In the genomic region with DNA sequence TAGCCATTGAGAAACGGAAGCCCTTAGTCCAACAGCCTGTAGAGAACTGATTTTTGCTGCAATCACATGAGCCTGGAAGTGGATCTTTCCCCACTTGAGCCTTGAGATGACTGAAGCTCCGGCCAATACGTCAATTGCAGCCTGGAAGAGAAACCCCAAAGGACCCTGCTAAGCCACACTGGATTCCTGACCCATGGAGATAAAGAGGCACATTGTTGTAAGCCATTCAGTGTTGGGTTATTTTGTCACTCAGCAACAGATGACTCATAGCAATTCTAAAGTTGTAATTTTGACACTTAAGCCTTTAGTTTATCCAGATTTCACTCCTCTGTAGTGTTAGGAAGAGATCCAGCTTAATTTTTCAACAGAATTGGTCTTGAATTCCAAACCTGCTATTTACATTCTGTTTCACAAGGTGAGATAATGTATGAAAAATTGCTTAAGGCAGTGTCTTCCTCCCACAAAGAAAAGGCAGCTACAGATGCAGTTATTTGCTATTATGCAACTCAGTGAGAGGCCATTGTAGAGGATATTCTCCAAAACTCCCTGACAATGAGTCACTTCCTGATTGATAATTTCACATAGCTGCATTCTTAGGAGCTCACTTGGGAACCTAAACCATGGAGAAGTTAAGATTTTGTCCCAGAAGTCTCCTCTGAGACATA, we compare ENCODE assay signal across 12 cellular contexts. TPM values are rescaled to one million over a fixed set of nuclear protein-coding genes. Genes with fewer than 3 reads are reported as not detected.
A peak's percentile ranks its signal among the peaks of the same experiment; 100 is the strongest.
DNase-seq lines count a peak whose midpoint lies in the region; ATAC-seq and TF ChIP-seq lines count a peak whose summit lies in the region.
"Had no signal": no experiment of that assay in that cellular context is flagged by ENCODE, and none has a peak within 500 bp of the region (broad histone marks: within the 10 kb centered on the region; RNA-seq: fewer than 3 reads in every experiment).

No MANE protein-coding gene starts in this region.

- intact Hi-C loops in MCF 10A (cut with micrococcal nuclease): no loop called here
- intact Hi-C loops in breast epithelium (cut with DNase I; ENCODE audit: low total_unique reads): no loop called here
- intact Hi-C loops in uterus (cut with DNase I; ENCODE audit: low total_unique reads): no loop called here

- CTCF ChIA-PET in MCF 10A (lab: Yijun Ruan, JAX): interaction anchor here (0.6 to 1.0 kb wide), 4 partner anchors 12 to 725 kb away, joined by 3 read pairs; no protein-coding TSS in a partner anchor

- DNase-seq in MCF 10A (ENCODE audit: unreplicated experiment): peak; percentile 7
- no peak for DNase-seq in breast epithelium (ENCODE audit: low spot score in 2 of 2)
- peak; percentile 84 for DNase-seq in astrocyte of the spinal cord (ENCODE audit: low read depth, low spot score)
- DNase-seq in hepatic stellate cell (ENCODE audit: low spot score): peak; percentile 62
- DNase-seq in uterus: peak; percentile 22 to 51
- DNase-seq in NCI-H345 treated with DMSO at 0.1 percent for 48 hours (lab: John Stamatoyannopoulos, UW; ENCODE audit: unreplicated experiment): no peak
- DNase-seq in NCI-H526 (lab: John Stamatoyannopoulos, UW): no peak
- DNase-seq: posterior cingulate gyrus, WERI-Rb-1 had no signal

- H3K36me3 Mint-ChIP-seq in MCF 10A (ENCODE audit: insufficient read depth, unreplicated experiment): no peaks in the 10 kb centered on the region
- H3K36me3 Mint-ChIP-seq: activated naive CD4-positive, alpha-beta T cell treated with anti-CD3 and anti-CD28 coated beads, Interleukin-2, amount 50 U/mL, for 24 hours had no signal

- TF ChIP-seq CTCF in MCF 10A (IDR thresholded peaks at IDR 0.05; ENCODE audit: unreplicated experiment) (no peak), breast epithelium (IDR thresholded peaks at IDR 0.05) (no peak), astrocyte of the spinal cord (IDR thresholded peaks at IDR 0.05; ENCODE audit: low read depth, low read length) (no peak), uterus (IDR thresholded peaks at IDR 0.05) (no peak)

- H3K36me3 ChIP-seq in breast epithelium (no peaks in the 10 kb centered on the region), uterus (no peaks in the 10 kb centered on the region)
- H3K36me3 ChIP-seq: WERI-Rb-1 had no signal

- no peaks in the 10 kb centered on the region for H3K4me1 Mint-ChIP-seq in MCF 10A (ENCODE audit: insufficient read depth, unreplicated experiment)
- H3K4me1 Mint-ChIP-seq: activated naive CD4-positive, alpha-beta T cell treated with anti-CD3 and anti-CD28 coated beads, Interleukin-2, amount 50 U/mL, for 24 hours; B cell had no signal

- no peaks in the 10 kb centered on the region for H3K27me3 Mint-ChIP-seq in MCF 10A (ENCODE audit: insufficient read depth, unreplicated experiment)
- H3K27me3 Mint-ChIP-seq: B cell had no signal

- no peak overlapping the region for H3K27ac Mint-ChIP-seq in MCF 10A (ENCODE audit: low read depth, unreplicated experiment)
- H3K27ac Mint-ChIP-seq: activated naive CD4-positive, alpha-beta T cell treated with anti-CD3 and anti-CD28 coated beads, Interleukin-2, amount 50 U/mL, for 24 hours; B cell had no signal

- no peak overlapping the region for H3K4me3 Mint-ChIP-seq in MCF 10A (ENCODE audit: unreplicated experiment)
- H3K4me3 Mint-ChIP-seq: activated naive CD4-positive, alpha-beta T cell treated with anti-CD3 and anti-CD28 coated beads, Interleukin-2, amount 50 U/mL, for 24 hours; B cell had no signal

- peaks cover 36% of the 10 kb centered on the region for H3K9me3 Mint-ChIP-seq in MCF 10A (ENCODE audit: unreplicated experiment)
- H3K9me3 Mint-ChIP-seq: activated naive CD4-positive, alpha-beta T cell treated with anti-CD3 and anti-CD28 coated beads, Interleukin-2, amount 50 U/mL, for 24 hours had no signal

- no peaks in the 10 kb centered on the region for H3K27me3 ChIP-seq in breast epithelium
- no peaks in the 10 kb centered on the region for H3K27me3 ChIP-seq in uterus

- no peak overlapping the region for H3K4me3 ChIP-seq in breast epithelium
- no peak overlapping the region for H3K4me3 ChIP-seq in astrocyte of the spinal cord (ENCODE audit: low read depth, low read length)
- H3K4me3 ChIP-seq in uterus: no peak overlapping the region

- POLR2A ChIA-PET in MCF 10A (lab: Yijun Ruan, JAX): no interaction called here

- BruUV-seq in MCF 10A (replicated peaks; lab: Mats Ljungman, UMichigan): no TSS peak

- no peaks in the 10 kb centered on the region for H3K9me3 ChIP-seq in breast epithelium
- H3K9me3 ChIP-seq in uterus: no peaks in the 10 kb centered on the region

- TF ChIP-seq POLR2A in breast epithelium (IDR thresholded peaks at IDR 0.05) (no peak), uterus (IDR thresholded peaks at IDR 0.05) (no peak)

- in situ Hi-C loops in astrocyte of the spinal cord (cut with HindIII; ENCODE audit: low sequenced_read_pairs): no loop called here

- H3K27ac ChIP-seq in breast epithelium (peak overlapping the region in 1 of 2 donors; percentile 65), uterus (peak overlapping the region in 1 of 2 donors; percentile 34)
- H3K27ac ChIP-seq: WERI-Rb-1 had no signal

- ATAC-seq in GM21390 (IDR thresholded peaks at IDR 0.05; ENCODE audit: unreplicated experiment): no peak

- no peaks in the 10 kb centered on the region for H3K4me1 ChIP-seq in breast epithelium
- no peaks in the 10 kb centered on the region for H3K4me1 ChIP-seq in uterus

RNA-seq across cellular contexts. Expression of gene TSHZ3, which starts 59.4 kb away (rescaled TPM):
- total RNA-seq in MCF 10A (2022) (not detected in 2 replicates), breast epithelium (1 to 10 TPM; 3.7 to 9.8 (median 8.3) TPM), uterus (10 to 100 TPM in 3 of 4 donors, 1 to 10 TPM in 1; 3.2 to 65.5 (median 27.9) TPM)

Comparison
In these comparisons a context has a peak if more than half of its experiments do, and no peak if none do; other contexts are left out.
1. DNase-seq: peak in MCF 10A (single experiment), astrocyte of the spinal cord (single experiment), hepatic stellate cell (single experiment) and uterus (2 of 2); none in breast epithelium (0 of 2), NCI-H345 treated with DMSO at 0.1 percent for 48 hours (single experiment) and NCI-H526 (0 of 2).